11 cellular contexts compared by ENCODE assay signal in the genomic region with DNA sequence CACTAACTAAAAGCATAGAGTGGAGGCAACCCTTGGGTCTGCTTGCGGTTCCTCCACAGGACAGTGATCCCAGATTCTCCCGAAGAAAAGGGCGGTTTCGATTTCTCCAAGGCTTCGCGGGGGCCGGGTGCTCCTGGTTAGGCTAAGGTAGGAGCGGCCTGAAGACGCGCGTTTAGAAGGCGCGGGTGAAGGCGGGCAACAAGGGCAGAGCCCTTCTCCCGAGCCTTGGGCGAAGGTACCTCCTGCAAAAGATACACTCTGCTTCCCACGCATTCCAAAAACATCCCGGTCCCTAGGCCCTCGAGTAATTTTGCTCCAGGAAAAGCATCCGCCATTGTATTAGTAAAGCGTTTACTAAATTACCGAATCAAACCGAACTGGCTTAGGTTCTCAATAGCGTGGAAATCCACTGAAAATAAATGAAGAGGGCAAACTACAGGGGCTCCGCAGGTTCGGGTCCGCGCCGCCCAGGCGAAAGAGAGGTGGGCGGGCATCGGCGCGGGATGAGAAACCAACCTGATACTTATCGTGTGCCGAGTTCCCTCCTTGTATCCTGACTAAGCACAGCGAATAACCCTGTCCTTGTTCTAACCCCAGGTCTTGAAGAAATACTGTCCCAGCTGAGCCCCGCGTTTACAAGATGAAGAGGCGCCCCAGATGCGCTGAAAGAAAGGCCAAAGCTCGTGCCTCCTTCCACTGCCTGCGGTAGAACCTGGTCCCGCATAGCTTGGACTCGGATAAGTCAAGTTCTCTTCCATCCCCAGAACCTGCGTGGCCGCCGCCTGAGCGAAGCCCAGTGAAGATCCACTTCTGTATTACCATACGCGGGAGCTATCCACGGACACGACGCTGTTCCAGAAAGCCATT. TPM values are rescaled to one million over a fixed set of nuclear protein-coding genes. Genes with fewer than 3 reads are reported as not detected.
DNase-seq lines count a peak whose midpoint lies in the region; ATAC-seq and TF ChIP-seq lines count a peak whose summit lies in the region.
"Had no signal": no experiment of that assay in that cellular context is flagged by ENCODE, and none has a peak within 500 bp of the region (broad histone marks: within the 10 kb centered on the region; RNA-seq: fewer than 3 reads in every experiment).

No MANE protein-coding gene starts in this region.

- H3K23ac ChIP-seq in mesenchymal stem cell (ENCODE audit: low read length in 2 of 2) = peak overlapping the region; percentile 13 to 85

- no peak overlapping the region for H3K18ac ChIP-seq in mesenchymal stem cell (ENCODE audit: low read depth in 1 of 2, low read length in 2 of 2)

- 9% methylated on average over 54 of the region's 54 CpGs for WGBS in mesenchymal stem cell

- H3K9me3 ChIP-seq in cardiac muscle cell (ENCODE audit: low read depth) (no peaks in the 10 kb centered on the region), mesenchymal stem cell (ENCODE audit: control insufficient read depth, low read length) (peaks cover 3% of the 10 kb centered on the region), tibial artery (no peaks in the 10 kb centered on the region)
- H3K9me3 ChIP-seq: MG63 had no signal

- H3K36me3 Mint-ChIP-seq in activated T-helper 1 cell treated with anti-CD3 and anti-CD28 coated beads, Interleukin-12 subunit alpha, Interleukin-12 subunit beta, Interleukin-2, Interleukin-4 antibody, amounts not matched to agents 30 ng/mL and 10 ng/mL and 1 ng/mL, durations not matched to agents 14 hours and 24 hours and 36 hours (ENCODE audit: low read depth) = peaks cover 4% of the 10 kb centered on the region
- no peaks in the 10 kb centered on the region for H3K36me3 Mint-ChIP-seq in activated CD4-positive, alpha-beta memory T cell treated with anti-CD3 and anti-CD28 coated beads, Interleukin-2, amount 10 ng/mL, durations not matched to agents 7 days and 5 days (ENCODE audit: low read depth)

- H3K9ac ChIP-seq in mesenchymal stem cell (ENCODE audit: low read length) = no peak overlapping the region

- H2AK5ac ChIP-seq in mesenchymal stem cell (ENCODE audit: low read length, severe bottlenecking) = no peak overlapping the region

- peak overlapping the region; percentile 50 for H3K4me2 ChIP-seq in mesenchymal stem cell (ENCODE audit: low read length, poor library complexity, severe bottlenecking)

- no peaks in the 10 kb centered on the region for H3K9me3 Mint-ChIP-seq in activated T-helper 1 cell treated with anti-CD3 and anti-CD28 coated beads, Interleukin-12 subunit alpha, Interleukin-12 subunit beta, Interleukin-2, Interleukin-4 antibody, amounts not matched to agents 30 ng/mL and 10 ng/mL and 1 ng/mL, durations not matched to agents 14 hours and 24 hours and 36 hours
- no peaks in the 10 kb centered on the region for H3K9me3 Mint-ChIP-seq in activated CD4-positive, alpha-beta memory T cell treated with anti-CD3 and anti-CD28 coated beads, Interleukin-2, amount 10 ng/mL, durations not matched to agents 7 days and 5 days
- H3K9me3 Mint-ChIP-seq: activated naive CD4-positive, alpha-beta T cell treated with anti-CD3 and anti-CD28 coated beads, Interleukin-2, amount 50 U/mL, for 72 hours had no signal

- H4K91ac ChIP-seq in mesenchymal stem cell (ENCODE audit: low read length) = no peak overlapping the region

- peaks cover 78% of the 10 kb centered on the region for H3K27me3 Mint-ChIP-seq in activated T-helper 1 cell treated with anti-CD3 and anti-CD28 coated beads, Interleukin-12 subunit alpha, Interleukin-12 subunit beta, Interleukin-2, Interleukin-4 antibody, amounts not matched to agents 30 ng/mL and 10 ng/mL and 1 ng/mL, durations not matched to agents 14 hours and 24 hours and 36 hours (ENCODE audit: insufficient read depth)
- H3K27me3 Mint-ChIP-seq in activated CD4-positive, alpha-beta memory T cell treated with anti-CD3 and anti-CD28 coated beads, Interleukin-2, amount 10 ng/mL, durations not matched to agents 7 days and 5 days = peaks cover 86% of the 10 kb centered on the region

- no peak overlapping the region for H2BK5ac ChIP-seq in mesenchymal stem cell (ENCODE audit: low read depth, low read length, poor library complexity, severe bottlenecking)

- no peak overlapping the region for H3K4me3 Mint-ChIP-seq in activated T-helper 1 cell treated with anti-CD3 and anti-CD28 coated beads, Interleukin-12 subunit alpha, Interleukin-12 subunit beta, Interleukin-2, Interleukin-4 antibody, amounts not matched to agents 30 ng/mL and 10 ng/mL and 1 ng/mL, durations not matched to agents 14 hours and 24 hours and 36 hours
- no peak overlapping the region for H3K4me3 Mint-ChIP-seq in activated CD4-positive, alpha-beta memory T cell treated with anti-CD3 and anti-CD28 coated beads, Interleukin-2, amount 10 ng/mL, durations not matched to agents 7 days and 5 days

- H2AFZ ChIP-seq in mesenchymal stem cell (ENCODE audit: low read depth, low read length) = no peak overlapping the region

- POLR2A ChIA-PET in activated CD4-positive, alpha-beta memory T cell treated with anti-CD3 and anti-CD28 coated beads, Interleukin-2, amount 10 ng/mL, durations not matched to agents 7 days and 5 days (lab: Charles Lee) = no interaction called here

- H2BK15ac ChIP-seq in mesenchymal stem cell (ENCODE audit: low read depth, poor library complexity, severe bottlenecking) = no peak overlapping the region

- peaks cover 100% of the 10 kb centered on the region for H3K27me3 ChIP-seq in cardiac muscle cell
- peaks cover 94 to 98% of the 10 kb centered on the region in 2 experiments for H3K27me3 ChIP-seq in mesenchymal stem cell (ENCODE audit: control insufficient read depth in 1 of 2, insufficient read depth in 1 of 2, low read length in 2 of 2)
- peaks cover 0 to 100% of the 10 kb centered on the region in 2 donors for H3K27me3 ChIP-seq in tibial artery

- H3K4me3 ChIP-seq in cardiac muscle cell (peak overlapping the region; percentile 22), mesenchymal stem cell (ENCODE audit: insufficient read depth in 1 of 2, low read depth in 1 of 2, low read length in 2 of 2) (peak overlapping the region in 1 of 2 experiments; percentile 66), tibial artery (peak overlapping the region; percentile 19 to 32)
- H3K4me3 ChIP-seq: MG63 had no signal

- no peak overlapping the region for H3K4ac ChIP-seq in mesenchymal stem cell (ENCODE audit: low read depth in 1 of 2, low read length in 2 of 2)

- H3K27ac Mint-ChIP-seq in activated T-helper 1 cell treated with anti-CD3 and anti-CD28 coated beads, Interleukin-12 subunit alpha, Interleukin-12 subunit beta, Interleukin-2, Interleukin-4 antibody, amounts not matched to agents 30 ng/mL and 10 ng/mL and 1 ng/mL, durations not matched to agents 14 hours and 24 hours and 36 hours = peak overlapping the region; percentile 55
- no peak overlapping the region for H3K27ac Mint-ChIP-seq in activated CD4-positive, alpha-beta memory T cell treated with anti-CD3 and anti-CD28 coated beads, Interleukin-2, amount 10 ng/mL, durations not matched to agents 7 days and 5 days
- H3K27ac Mint-ChIP-seq: activated naive CD4-positive, alpha-beta T cell treated with anti-CD3 and anti-CD28 coated beads, Interleukin-2, amount 50 U/mL, for 72 hours had no signal

- no peak overlapping the region for H2BK120ac ChIP-seq in mesenchymal stem cell (ENCODE audit: low read depth, low read length)

- DNase-seq in cardiac muscle cell (ENCODE audit: low read depth in 1 of 2, low spot score in 1 of 2) (peak in 1 of 2 donors; percentile 50), Right ventricle myocardium superior (no peak), mesenchymal stem cell (no peak), tibial artery (no peak), AML-193 (lab: John Stamatoyannopoulos, UW) (no peak)
- DNase-seq in activated T-helper 1 cell treated with anti-CD3 and anti-CD28 coated beads, Interleukin-12 subunit alpha, Interleukin-12 subunit beta, Interleukin-2, Interleukin-4 antibody, amounts not matched to agents 30 ng/mL and 10 ng/mL and 1 ng/mL, durations not matched to agents 14 hours and 24 hours and 36 hours (ENCODE audit: low spot score) = no peak
- no peak for DNase-seq in activated CD4-positive, alpha-beta memory T cell treated with anti-CD3 and anti-CD28 coated beads, Interleukin-2, amount 10 ng/mL, durations not matched to agents 7 days and 5 days
- DNase-seq: MG63 had no signal

- H3K27ac ChIP-seq in cardiac muscle cell (no peak overlapping the region), mesenchymal stem cell (ENCODE audit: low read length, poor library complexity, severe bottlenecking) (no peak overlapping the region), tibial artery (no peak overlapping the region)
- H3K27ac ChIP-seq: epithelial cell of prostate had no signal

- intact Hi-C loops in Right ventricle myocardium superior (cut with DNase I) (no loop called here), tibial artery (cut with DNase I; ENCODE audit: low total_unique reads) (no loop called here)
- intact Hi-C loops in activated T-helper 1 cell treated with anti-CD3 and anti-CD28 coated beads, Interleukin-12 subunit alpha, Interleukin-12 subunit beta, Interleukin-2, Interleukin-4 antibody, amounts not matched to agents 30 ng/mL and 10 ng/mL and 1 ng/mL, durations not matched to agents 14 hours and 24 hours and 36 hours (cut with micrococcal nuclease) = no loop called here

- peaks cover 5% of the 10 kb centered on the region for H3K4me1 Mint-ChIP-seq in activated T-helper 1 cell treated with anti-CD3 and anti-CD28 coated beads, Interleukin-12 subunit alpha, Interleukin-12 subunit beta, Interleukin-2, Interleukin-4 antibody, amounts not matched to agents 30 ng/mL and 10 ng/mL and 1 ng/mL, durations not matched to agents 14 hours and 24 hours and 36 hours (ENCODE audit: low read depth)
- H3K4me1 Mint-ChIP-seq in activated CD4-positive, alpha-beta memory T cell treated with anti-CD3 and anti-CD28 coated beads, Interleukin-2, amount 10 ng/mL, durations not matched to agents 7 days and 5 days = peaks cover 32% of the 10 kb centered on the region

- no peak overlapping the region for H4K8ac ChIP-seq in mesenchymal stem cell (ENCODE audit: low read length)

- no peaks in the 10 kb centered on the region for H3K4me1 ChIP-seq in cardiac muscle cell (ENCODE audit: low read depth)
- peaks cover 29% of the 10 kb centered on the region for H3K4me1 ChIP-seq in mesenchymal stem cell (ENCODE audit: control insufficient read depth, insufficient read depth, low read depth, low read length)
- H3K4me1 ChIP-seq in tibial artery = peaks cover 0 to 51% (median 39%) of the 10 kb centered on the region in 4 donors

- CTCF ChIA-PET in activated CD4-positive, alpha-beta memory T cell treated with anti-CD3 and anti-CD28 coated beads, Interleukin-2, amount 10 ng/mL, durations not matched to agents 7 days and 5 days (lab: Charles Lee) = no interaction called here

- TF ChIP-seq CTCF in cardiac muscle cell (IDR thresholded peaks at IDR 0.05; ENCODE audit: low read depth, low read length) (no peak), tibial artery (IDR thresholded peaks at IDR 0.05) (no peak)

- H3K36me3 ChIP-seq in cardiac muscle cell = no peaks in the 10 kb centered on the region
- no peaks in the 10 kb centered on the region for H3K36me3 ChIP-seq in mesenchymal stem cell (ENCODE audit: control insufficient read depth in 1 of 2, insufficient read depth in 2 of 2, low read depth in 1 of 2, low read length in 2 of 2)
- no peaks in the 10 kb centered on the region for H3K36me3 ChIP-seq in tibial artery
- H3K36me3 ChIP-seq: MG63 had no signal

- no peak for ATAC-seq in Right ventricle myocardium superior (ENCODE audit: poor library complexity)
- no peak for ATAC-seq in GM19463 (IDR thresholded peaks at IDR 0.05; ENCODE audit: unreplicated experiment)

- H2BK12ac ChIP-seq in mesenchymal stem cell (ENCODE audit: low read length in 2 of 2) = no peak overlapping the region

- no peaks in the 10 kb centered on the region for H3K79me1 ChIP-seq in mesenchymal stem cell (replicated peaks; ENCODE audit: low read length, poor library complexity, severe bottlenecking)

- H3K14ac ChIP-seq in mesenchymal stem cell (ENCODE audit: low read length in 2 of 2) = no peak overlapping the region

RNA-seq across cellular contexts. Expression of gene WT1, which starts 1.9 kb away (rescaled TPM):
- total RNA-seq in cardiac muscle cell = 5.0 and 5.2 TPM in 2 replicates
- polyA plus RNA-seq in cardiac muscle cell = 0.70 and 3.0 TPM in 2 replicates
- total RNA-seq in Right ventricle myocardium superior = 2.3 TPM
- not detected in 2 replicates for total RNA-seq in activated T-helper 1 cell treated with anti-CD3 and anti-CD28 coated beads, Interleukin-12 subunit alpha, Interleukin-12 subunit beta, Interleukin-2, Interleukin-4 antibody, amounts not matched to agents 30 ng/mL and 10 ng/mL and 1 ng/mL, durations not matched to agents 14 hours and 24 hours and 36 hours
- polyA plus RNA-seq in mesenchymal stem cell (2013, experiment 1 of 2) = 0.14 TPM
- 0.15 TPM for polyA plus RNA-seq in mesenchymal stem cell (2013, experiment 2 of 2)
- total RNA-seq in activated CD4-positive, alpha-beta memory T cell treated with anti-CD3 and anti-CD28 coated beads, Interleukin-2, amount 10 ng/mL, durations not matched to agents 7 days and 5 days = not detected
- total RNA-seq: activated naive CD4-positive, alpha-beta T cell treated with anti-CD3 and anti-CD28 coated beads, Interleukin-2, amount 50 U/mL, for 72 hours had no signal
